1 cellular context compared by ENCODE assay signal in the genomic region with DNA sequence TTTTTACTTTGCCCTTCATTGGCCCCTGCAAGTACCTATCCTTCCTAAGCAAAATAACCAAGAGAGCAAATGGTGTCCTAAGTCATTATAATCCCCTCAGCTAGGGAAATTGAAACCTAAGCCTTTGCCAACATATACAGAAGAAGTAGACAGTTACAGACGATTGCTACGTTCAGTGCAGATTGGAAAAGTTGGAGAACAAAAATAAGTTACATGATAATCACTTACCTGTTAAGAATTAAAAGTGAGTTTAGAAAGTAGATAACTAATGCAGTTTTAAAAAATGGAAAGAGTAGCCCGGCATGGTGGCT.
TF ChIP-seq lines count a peak whose summit lies in the region.

No MANE protein-coding gene starts in this region.

TF ChIP-seq in HCT116, 20 proteins besides CTCF, POLR2A, EP300 and RAD21 (continued from another document):
- TF ChIP-seq, protein P1, sequence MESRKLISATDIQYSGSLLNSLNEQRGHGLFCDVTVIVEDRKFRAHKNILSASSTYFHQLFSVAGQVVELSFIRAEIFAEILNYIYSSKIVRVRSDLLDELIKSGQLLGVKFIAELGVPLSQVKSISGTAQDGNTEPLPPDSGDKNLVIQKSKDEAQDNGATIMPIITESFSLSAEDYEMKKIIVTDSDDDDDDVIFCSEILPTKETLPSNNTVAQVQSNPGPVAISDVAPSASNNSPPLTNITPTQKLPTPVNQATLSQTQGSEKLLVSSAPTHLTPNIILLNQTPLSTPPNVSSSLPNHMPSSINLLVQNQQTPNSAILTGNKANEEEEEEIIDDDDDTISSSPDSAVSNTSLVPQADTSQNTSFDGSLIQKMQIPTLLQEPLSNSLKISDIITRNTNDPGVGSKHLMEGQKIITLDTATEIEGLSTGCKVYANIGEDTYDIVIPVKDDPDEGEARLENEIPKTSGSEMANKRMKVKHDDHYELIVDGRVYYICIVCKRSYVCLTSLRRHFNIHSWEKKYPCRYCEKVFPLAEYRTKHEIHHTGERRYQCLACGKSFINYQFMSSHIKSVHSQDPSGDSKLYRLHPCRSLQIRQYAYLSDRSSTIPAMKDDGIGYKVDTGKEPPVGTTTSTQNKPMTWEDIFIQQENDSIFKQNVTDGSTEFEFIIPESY (IDR thresholded peaks at IDR 0.05; ENCODE audit: extremely low read depth, insufficient replicate concordance, low read length): no peak
- TF ChIP-seq ZNF274 (IDR thresholded peaks at IDR 0.05; ENCODE audit: low read depth, low read length): no peak
- TF ChIP-seq CEBPB (IDR thresholded peaks at IDR 0.05; ENCODE audit: low read depth): no peak
- no peak for TF ChIP-seq EZH2phosphoT487 (IDR thresholded peaks at IDR 0.05; ENCODE audit: borderline replicate concordance)
- TF ChIP-seq CBX3 (IDR thresholded peaks at IDR 0.05; ENCODE audit: low read depth): no peak
- TF ChIP-seq EGR1 (IDR thresholded peaks at IDR 0.05; ENCODE audit: low read depth): no peak
- no peak for TF ChIP-seq POLR2AphosphoS5 (IDR thresholded peaks at IDR 0.05; ENCODE audit: low read depth, low read length)
TF ChIP-seq in HCT116: peak in this region for 0.
